Comparison of ENCODE assay signal across 18 cellular contexts in genomic region chr2:129902731-129903585, GRCh38.
"Had no signal": no experiment of that assay in that cellular context is flagged by ENCODE, and none has a peak within 500 bp of the region (broad histone marks: within the 10 kb centered on the region; RNA-seq: fewer than 3 reads in every experiment).

No MANE protein-coding gene starts in this region.

- H3K4me2 ChIP-seq: hepatocyte had no signal

- H3K9me3 Mint-ChIP-seq: activated CD4-positive, alpha-beta memory T cell treated with anti-CD3 and anti-CD28 coated beads for 36 hours; activated T-cell treated with anti-CD3 and anti-CD28 coated beads, Interleukin-2, amount 50 U/mL, for 4 hours; natural killer cell treated with Interleukin-12 subunit alpha and Interleukin-12 subunit beta and Interleukin-15 and Interleukin-18, amount 100 ng/mL, for 72 hours had no signal

- H3K9me3 ChIP-seq: lower lobe of right lung, prostate gland, thoracic aorta had no signal

- H3K36me3 ChIP-seq: lower lobe of right lung, prostate gland, thoracic aorta had no signal

- H3K4me1 ChIP-seq: lower lobe of right lung, prostate gland had no signal

- H3K36me3 Mint-ChIP-seq: activated CD4-positive, alpha-beta memory T cell treated with anti-CD3 and anti-CD28 coated beads for 36 hours; natural killer cell treated with Interleukin-12 subunit alpha and Interleukin-12 subunit beta and Interleukin-15 and Interleukin-18, amount 100 ng/mL, for 72 hours had no signal

- H2AFZ ChIP-seq: hepatocyte had no signal

- H3K27me3 ChIP-seq: hepatocyte had no signal

- DNase-seq: activated B cell treated with CpG ODN at 0.5 μM for 24 hours; activated CD4-positive, alpha-beta memory T cell treated with anti-CD3 and anti-CD28 coated beads for 36 hours; activated CD4-positive, alpha-beta T cell treated with anti-CD3 and anti-CD28 coated beads for 4 hours; activated naive CD4-positive, alpha-beta T cell treated with anti-CD3 and anti-CD28 coated beads, Interleukin-2, amount 50 U/mL, for 16 hours; activated T-cell treated with anti-CD3 and anti-CD28 coated beads, Interleukin-2, amount 50 U/mL, for 4 hours; effector CD8-positive, alpha-beta T cell; left colon; lower lobe of right lung; right cardiac atrium; stimulated activated CD4-positive, alpha-beta T cell treated with anti-CD3 and anti-CD28 coated beads, Interleukin-4, amount 100 ng/mL, for 1 hour; T-helper 1 cell; T-helper 9 cell had no signal

- H3K27ac ChIP-seq: hepatocyte, lower lobe of right lung, prostate gland, skin epidermis, thoracic aorta had no signal

- H3K79me2 ChIP-seq: hepatocyte had no signal

- H3K27ac Mint-ChIP-seq: activated B cell treated with CpG ODN at 0.5 μM for 24 hours; activated CD4-positive, alpha-beta memory T cell treated with anti-CD3 and anti-CD28 coated beads for 36 hours; natural killer cell treated with Interleukin-12 subunit alpha and Interleukin-12 subunit beta and Interleukin-15 and Interleukin-18, amount 100 ng/mL, for 72 hours had no signal

- H3K4me3 ChIP-seq: hepatocyte, lower lobe of right lung, prostate gland, skin epidermis, thoracic aorta had no signal

- FAIRE-seq: islet of Langerhans had no signal

- ATAC-seq: left colon had no signal

- H3K4me1 Mint-ChIP-seq: activated B cell treated with CpG ODN at 0.5 μM for 24 hours had no signal

- H3K4me3 Mint-ChIP-seq: activated B cell treated with CpG ODN at 0.5 μM for 24 hours; activated CD4-positive, alpha-beta memory T cell treated with anti-CD3 and anti-CD28 coated beads for 36 hours; activated T-cell treated with anti-CD3 and anti-CD28 coated beads, Interleukin-2, amount 50 U/mL, for 4 hours; natural killer cell treated with Interleukin-12 subunit alpha and Interleukin-12 subunit beta and Interleukin-15 and Interleukin-18, amount 100 ng/mL, for 72 hours had no signal
